In genomic region chr12:112007945-112008344, GRCh38 we compare ENCODE assay signal across 1 cellular context.
TF ChIP-seq lines count a peak whose summit lies in the region.

No MANE protein-coding gene starts in this region.

TF ChIP-seq in IMR-90, 13 proteins besides CTCF, POLR2A, EP300 and RAD21:
- TF ChIP-seq BHLHE40 (IDR thresholded peaks at IDR 0.05; ENCODE audit: low read depth, low read length): no peak
- TF ChIP-seq MXI1 (IDR thresholded peaks at IDR 0.05; ENCODE audit: borderline replicate concordance, low read depth, low read length): no peak
- TF ChIP-seq SMC3 (IDR thresholded peaks at IDR 0.05; ENCODE audit: low read depth, low read length): no peak
- TF ChIP-seq FOS (IDR thresholded peaks at IDR 0.05; ENCODE audit: low read depth, low read length): no peak
- no peak for TF ChIP-seq NFE2L2 (IDR thresholded peaks at IDR 0.05; ENCODE audit: low read depth, low read length)
- TF ChIP-seq CHD1 (IDR thresholded peaks at IDR 0.05; ENCODE audit: low read depth, low read length): no peak
- TF ChIP-seq CEBPB (IDR thresholded peaks at IDR 0.05; ENCODE audit: low read depth, low read length): no peak
- TF ChIP-seq, protein P1, sequence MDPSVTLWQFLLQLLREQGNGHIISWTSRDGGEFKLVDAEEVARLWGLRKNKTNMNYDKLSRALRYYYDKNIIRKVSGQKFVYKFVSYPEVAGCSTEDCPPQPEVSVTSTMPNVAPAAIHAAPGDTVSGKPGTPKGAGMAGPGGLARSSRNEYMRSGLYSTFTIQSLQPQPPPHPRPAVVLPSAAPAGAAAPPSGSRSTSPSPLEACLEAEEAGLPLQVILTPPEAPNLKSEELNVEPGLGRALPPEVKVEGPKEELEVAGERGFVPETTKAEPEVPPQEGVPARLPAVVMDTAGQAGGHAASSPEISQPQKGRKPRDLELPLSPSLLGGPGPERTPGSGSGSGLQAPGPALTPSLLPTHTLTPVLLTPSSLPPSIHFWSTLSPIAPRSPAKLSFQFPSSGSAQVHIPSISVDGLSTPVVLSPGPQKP (IDR thresholded peaks at IDR 0.05; ENCODE audit: borderline replicate concordance, low read depth, low read length): no peak
- no peak for TF ChIP-seq RFX5 (IDR thresholded peaks at IDR 0.05; ENCODE audit: low read depth, low read length)
- no peak for TF ChIP-seq RCOR1 (IDR thresholded peaks at IDR 0.05; ENCODE audit: insufficient replicate concordance, low read length)
- no peak for TF ChIP-seq MAFK (IDR thresholded peaks at IDR 0.05; ENCODE audit: low read depth, low read length)
- TF ChIP-seq USF2 (IDR thresholded peaks at IDR 0.05; ENCODE audit: low read depth, low read length): no peak
- TF ChIP-seq MAZ (IDR thresholded peaks at IDR 0.05; ENCODE audit: borderline replicate concordance, low read depth, low read length): no peak
